In genomic region chr6:1916334-1916985, GRCh38 we compare ENCODE assay signal across 14 cellular contexts.
DNase-seq lines count a peak whose midpoint lies in the region; ATAC-seq and TF ChIP-seq lines count a peak whose summit lies in the region.
"Had no signal": no experiment of that assay in that cellular context is flagged by ENCODE, and none has a peak within 500 bp of the region (broad histone marks: within the 10 kb centered on the region; RNA-seq: fewer than 3 reads in every experiment).

No MANE protein-coding gene starts in this region.

- H3K27me3 ChIP-seq in IMR-90 (ENCODE audit: control insufficient read depth, insufficient read depth, low read length) (no peaks in the 10 kb centered on the region), body of pancreas (no peaks in the 10 kb centered on the region), uterus (no peaks in the 10 kb centered on the region)

- H3K4me2 ChIP-seq in IMR-90 (ENCODE audit: low read depth, low read length): no peak overlapping the region

- peak overlapping the region; percentile 97 for H2BK120ac ChIP-seq in IMR-90 (ENCODE audit: low read depth, low read length)

- peak overlapping the region; percentile 98; the same call in 1 of the 2 replicates for H3K18ac ChIP-seq in IMR-90 (ENCODE audit: low read depth, low read length)

- TF ChIP-seq CTCF in AG09319 (IDR thresholded peaks at IDR 0.05; ENCODE audit: low read depth, low read length): no peak
- TF ChIP-seq CTCF in IMR-90 (conservative IDR thresholded peaks at IDR 0.05; ENCODE audit: low read depth, low read length): no peak
- TF ChIP-seq CTCF in cardiac fibroblast (IDR thresholded peaks at IDR 0.05; ENCODE audit: low read depth, low read length): no peak
- TF ChIP-seq CTCF in body of pancreas (IDR thresholded peaks at IDR 0.05): no peak
- TF ChIP-seq CTCF in uterus (IDR thresholded peaks at IDR 0.05): no peak

- H3K4ac ChIP-seq in IMR-90 (ENCODE audit: low read depth, low read length): peak overlapping the region; percentile 93

- H3K14ac ChIP-seq in IMR-90 (replicated peaks; ENCODE audit: low read depth, low read length): peak overlapping the region; percentile 92

- peak overlapping the region; percentile 62; the same call in 1 of the 2 replicates for H3K56ac ChIP-seq in IMR-90 (ENCODE audit: extremely low read depth, insufficient read depth, low read length)

- H4K20me1 ChIP-seq in IMR-90 (ENCODE audit: insufficient read depth, low read length): no peaks in the 10 kb centered on the region

- dilution Hi-C loops in IMR-90 (cut with HindIII; ENCODE audit: low sequenced_read_pairs, unreplicated experiment): no loop called here

- H3K9ac ChIP-seq in IMR-90 (ENCODE audit: low read depth, low read length): no peak overlapping the region

- peak overlapping the region; percentile 73; the same call in 2 of the 3 replicates for H2BK15ac ChIP-seq in IMR-90 (ENCODE audit: low read depth, low read length)

- TF ChIP-seq POLR2A in IMR-90 (IDR thresholded peaks at IDR 0.05; ENCODE audit: low read depth, low read length) (no peak), body of pancreas (IDR thresholded peaks at IDR 0.05) (no peak), uterus (IDR thresholded peaks at IDR 0.05) (no peak)

- POLR2A ChIA-PET in IMR-90 (lab: Charles Lee; ENCODE audit: unreplicated experiment): interaction anchor here (0.6 kb wide), 2 partner anchors 33 to 119 kb away, joined by 3 to 6 read pairs; no protein-coding TSS in a partner anchor

- peak overlapping the region; percentile 93 for H2AK5ac ChIP-seq in IMR-90 (ENCODE audit: low read depth, low read length)

- TF ChIP-seq RAD21 in IMR-90 (IDR thresholded peaks at IDR 0.05; ENCODE audit: low read length): no peak

- H2AK9ac ChIP-seq in IMR-90 (replicated peaks; ENCODE audit: low read depth, low read length, poor library complexity): peak overlapping the region; percentile 80

- BruUV-seq in IMR-90 (replicated peaks; lab: Mats Ljungman, UMichigan): no TSS peak

- no peaks in the 10 kb centered on the region for H3K79me1 ChIP-seq in IMR-90 (ENCODE audit: low read depth in 1 of 2, low read length in 2 of 2)

- in situ Hi-C loops in IMR-90 (cut with MboI; ENCODE audit: low sequenced_read_pairs): no loop called here

- peak overlapping the region; percentile 94 for H2BK20ac ChIP-seq in IMR-90 (ENCODE audit: low read depth, low read length)

- H2BK5ac ChIP-seq in IMR-90 (ENCODE audit: low read depth, low read length, poor library complexity, severe bottlenecking): peak overlapping the region; percentile 98

- H3K36me3 ChIP-seq in IMR-90 (ENCODE audit: control insufficient read depth, insufficient read depth, low read length) (no peaks in the 10 kb centered on the region), body of pancreas (replicated peaks in 1 of 2; ENCODE audit: insufficient read depth in 1 of 2, low read depth in 2 of 2) (peaks cover 0 to 2% of the 10 kb centered on the region in 2 donors), uterus (no peaks in the 10 kb centered on the region)

- peak; percentile 60 for DNase-seq in AG09319 (ENCODE audit: extremely low read depth, low read depth)
- DNase-seq in IMR-90: peak; percentile 83
- peak; percentile 17 to 73 for DNase-seq in cardiac fibroblast (ENCODE audit: low read depth in 2 of 2)
- DNase-seq in medulla oblongata (ENCODE audit: extremely low spot score): peak; percentile 37
- no peak for DNase-seq in NCI-H1417 treated with DMSO at 0.1 percent for 48 hours (lab: John Stamatoyannopoulos, UW)
- DNase-seq in body of pancreas: no peak
- no peak for DNase-seq in uterus
- DNase-seq: activated naive CD4-positive, alpha-beta T cell treated with Interleukin-2 at 50 U/mL for 16 hours; left cardiac atrium; NCI-H2227 treated with DMSO at 0.1 percent for 48 hours; psoas muscle; RPMI8226 had no signal

- H3K4me3 ChIP-seq in IMR-90 (ENCODE audit: insufficient read depth, low read depth, low read length) (no peak overlapping the region), cardiac fibroblast (replicated peaks in 1 of 2; ENCODE audit: low read depth in 2 of 2, low read length in 2 of 2) (no peak overlapping the region), body of pancreas (no peak overlapping the region), uterus (no peak overlapping the region)
- H3K4me3 ChIP-seq: psoas muscle had no signal

- H3K9me1 ChIP-seq in IMR-90 (ENCODE audit: insufficient read depth, low read length): peaks cover 12% of the 10 kb centered on the region; the same call in 1 of the 2 replicates

- H4K5ac ChIP-seq in IMR-90 (ENCODE audit: low read depth, low read length): peak overlapping the region; percentile 85; the same call in 1 of the 2 replicates

- H4K91ac ChIP-seq in IMR-90 (ENCODE audit: insufficient read depth, low read depth, low read length): peak overlapping the region; percentile 89

- H4K8ac ChIP-seq in IMR-90 (ENCODE audit: low read depth in 2 of 2, low read length in 2 of 2): peak overlapping the region; percentile 59 to 90

- peak overlapping the region; percentile 28 for H2AFZ ChIP-seq in IMR-90 (replicated peaks; ENCODE audit: low read length, poor library complexity)

- WGBS in IMR-90 (ENCODE audit: extremely low coverage in 2 of 2, insufficient read length in 1 of 2), 2 experiments: 100% methylated on average over 1 of the region's 8 CpGs; no CpG with 5 or more reads in 1 of the 2 experiments
- 79 to 89% methylated on average over 8 of the region's 8 CpGs for WGBS in body of pancreas, 2 donors

- intact Hi-C loops in IMR-90 (cut with micrococcal nuclease): no loop called here
- intact Hi-C loops in body of pancreas (cut with DNase I): no loop called here
- intact Hi-C loops in uterus (cut with DNase I; ENCODE audit: low total_unique reads): no loop called here

- peak overlapping the region; percentile 88; the same call in 1 of the 2 replicates for H3K23ac ChIP-seq in IMR-90 (ENCODE audit: low read depth, low read length)

- CTCF ChIA-PET in IMR-90 (lab: Yijun Ruan, JAX): no interaction called here

- peak; percentile 36 for ATAC-seq in IMR-90 (ENCODE audit: low read depth)
- ATAC-seq in body of pancreas: no peak
- no peak for ATAC-seq in HG03045 (IDR thresholded peaks at IDR 0.05; ENCODE audit: unreplicated experiment)
- ATAC-seq: left cardiac atrium, psoas muscle, WTC11 had no signal

- H3K27ac ChIP-seq in IMR-90 (ENCODE audit: insufficient read depth, low read length) (peak overlapping the region; percentile 41), body of pancreas (no peak overlapping the region), uterus (no peak overlapping the region)
- H3K27ac ChIP-seq: psoas muscle had no signal

- H3K4me1 ChIP-seq in IMR-90 (ENCODE audit: control insufficient read depth, insufficient read depth, low read length) (peaks cover 11% of the 10 kb centered on the region), body of pancreas (no peaks in the 10 kb centered on the region), uterus (no peaks in the 10 kb centered on the region)
- H3K4me1 ChIP-seq: psoas muscle had no signal

- H3K9me3 ChIP-seq in IMR-90 (ENCODE audit: control insufficient read depth, insufficient read depth, low read length) (no peaks in the 10 kb centered on the region), body of pancreas (no peaks in the 10 kb centered on the region), uterus (no peaks in the 10 kb centered on the region)
- H3K9me3 ChIP-seq: psoas muscle had no signal

TF ChIP-seq in IMR-90, 13 proteins besides CTCF, POLR2A, EP300 and RAD21:
- TF ChIP-seq CHD1 (IDR thresholded peaks at IDR 0.05; ENCODE audit: low read depth, low read length) (no peak), NFE2L2 (IDR thresholded peaks at IDR 0.05; ENCODE audit: low read depth, low read length) (no peak), USF2 (IDR thresholded peaks at IDR 0.05; ENCODE audit: low read depth, low read length) (no peak), MAFK (IDR thresholded peaks at IDR 0.05; ENCODE audit: low read depth, low read length) (no peak), FOS (IDR thresholded peaks at IDR 0.05; ENCODE audit: low read depth, low read length) (0 out of 2 replicates have a peak, but pooled peaks have one; percentile 30), RFX5 (IDR thresholded peaks at IDR 0.05; ENCODE audit: low read depth, low read length) (no peak), BHLHE40 (IDR thresholded peaks at IDR 0.05; ENCODE audit: low read depth, low read length) (0 out of 2 replicates have a peak, but pooled peaks have one; percentile 4)

Comparison
In these comparisons a context has a peak if more than half of its experiments do, and no peak if none do; other contexts are left out.
1. DNase-seq: peak in AG09319 (single experiment), IMR-90 (single experiment), cardiac fibroblast (2 of 2) and medulla oblongata (single experiment); none in NCI-H1417 treated with DMSO at 0.1 percent for 48 hours (single experiment), body of pancreas (0 of 4) and uterus (0 of 2).